In genomic region chr6:89862281-89862680, GRCh38 we compare ENCODE assay signal across 12 cellular contexts. TPM values are rescaled to one million over a fixed set of nuclear protein-coding genes. Genes with fewer than 3 reads are reported as not detected.
DNase-seq lines count a peak whose midpoint lies in the region; ATAC-seq and TF ChIP-seq lines count a peak whose summit lies in the region.
"Had no signal": no experiment of that assay in that cellular context is flagged by ENCODE, and none has a peak within 500 bp of the region (broad histone marks: within the 10 kb centered on the region; RNA-seq: fewer than 3 reads in every experiment).

No MANE protein-coding gene starts in this region.

- H3K27me3 ChIP-seq in tibial artery = no peaks in the 10 kb centered on the region

- ATAC-seq in GM18502 (IDR thresholded peaks at IDR 0.05; ENCODE audit: poor library complexity, unreplicated experiment) (peak; percentile 74), GM19397 (IDR thresholded peaks at IDR 0.05; ENCODE audit: unreplicated experiment) (peak; percentile 53), HG02870 (IDR thresholded peaks at IDR 0.05; ENCODE audit: unreplicated experiment) (peak; percentile 54)
- ATAC-seq: T-cell had no signal

- H3K4me1 Mint-ChIP-seq in IgD-negative memory B cell (peaks cover 16 to 21% (median 19%) of the 10 kb centered on the region in 3 donors), MCF 10A (ENCODE audit: insufficient read depth, unreplicated experiment) (no peaks in the 10 kb centered on the region)
- H3K4me1 Mint-ChIP-seq: brain had no signal

- DNase-seq in HCEC 1CT = no peak
- no peak for DNase-seq in tibial artery
- no peak for DNase-seq in MCF 10A (ENCODE audit: unreplicated experiment)
- no peak for DNase-seq in ecto neural progenitor cell (ENCODE audit: low spot score)
- DNase-seq: CD4-positive, alpha-beta memory T cell; T-cell had no signal

- H3K9me3 ChIP-seq in tibial artery = no peaks in the 10 kb centered on the region

- H3K9me3 Mint-ChIP-seq in IgD-negative memory B cell (no peaks in the 10 kb centered on the region), MCF 10A (ENCODE audit: unreplicated experiment) (no peaks in the 10 kb centered on the region)
- H3K9me3 Mint-ChIP-seq: CD4-positive, alpha-beta memory T cell had no signal

- POLR2A ChIA-PET in MCF 10A (lab: Yijun Ruan, JAX) = interaction anchor here (0.6 to 0.7 kb wide), 2 partner anchors 31 to 576 kb away, joined by 3 read pairs; no protein-coding TSS in a partner anchor

- H3K4me3 ChIP-seq in tibial artery = no peak overlapping the region

- H3K4me3 Mint-ChIP-seq in IgD-negative memory B cell (peak overlapping the region in 1 of 4 donors; percentile 50), MCF 10A (ENCODE audit: unreplicated experiment) (no peak overlapping the region)
- H3K4me3 Mint-ChIP-seq: brain; CD4-positive, alpha-beta memory T cell; T-cell had no signal

- CTCF ChIA-PET in MCF 10A (lab: Yijun Ruan, JAX) = interaction anchor here (0.8 kb wide), 1 partner anchor 21 kb away, joined by 3 read pairs; no protein-coding TSS in a partner anchor

- no TSS peak for BruUV-seq in MCF 10A (replicated peaks; lab: Mats Ljungman, UMichigan)

- H3K36me3 ChIP-seq in tibial artery = peaks cover 91 to 93% (median 93%) of the 10 kb centered on the region in 3 donors

- no peaks in the 10 kb centered on the region for H3K4me1 ChIP-seq in tibial artery

- H3K27ac ChIP-seq in tibial artery = no peak overlapping the region

- TF ChIP-seq CTCF in tibial artery (IDR thresholded peaks at IDR 0.05) (no peak), MCF 10A (IDR thresholded peaks at IDR 0.05; ENCODE audit: unreplicated experiment) (no peak)

- H3K36me3 Mint-ChIP-seq in IgD-negative memory B cell (peaks cover 14% of the 10 kb centered on the region), MCF 10A (ENCODE audit: insufficient read depth, unreplicated experiment) (peaks cover 86% of the 10 kb centered on the region)

- peak overlapping the region in 2 of 3 donors; percentile 2 to 18 for H3K27ac Mint-ChIP-seq in IgD-negative memory B cell
- no peak overlapping the region for H3K27ac Mint-ChIP-seq in MCF 10A (ENCODE audit: low read depth, unreplicated experiment)
- H3K27ac Mint-ChIP-seq: brain had no signal

- intact Hi-C loops in tibial artery (cut with DNase I; ENCODE audit: low total_unique reads) = no loop called here
- intact Hi-C loops in MCF 10A (cut with micrococcal nuclease) = no loop called here

- H3K27me3 Mint-ChIP-seq in IgD-negative memory B cell (no peaks in the 10 kb centered on the region), MCF 10A (ENCODE audit: insufficient read depth, unreplicated experiment) (no peaks in the 10 kb centered on the region)
- H3K27me3 Mint-ChIP-seq: brain; CD4-positive, alpha-beta memory T cell; T-cell had no signal

RNA-seq across cellular contexts. Expression of gene GJA10, which starts 32.0 kb away (rescaled TPM):
- not detected for polyA plus RNA-seq in IgD-negative memory B cell
- total RNA-seq in MCF 10A (2022) = not detected in 2 replicates
- total RNA-seq: CD4-positive, alpha-beta memory T cell; epithelial cell of proximal tubule; T-cell had no signal
- polyA plus RNA-seq: CD4-positive, alpha-beta memory T cell had no signal

RNA-seq across cellular contexts. Expression of gene CASP8AP2, which starts 32.6 kb away (rescaled TPM):
- polyA plus RNA-seq in IgD-negative memory B cell = 53.2 TPM
- total RNA-seq in MCF 10A (2022) = 11.3 and 11.5 TPM in 2 replicates

RNA-seq across cellular contexts. Expression of gene MDN1, which starts 42.7 kb away (rescaled TPM):
- 7.9 TPM for polyA plus RNA-seq in IgD-negative memory B cell
- 31.1 and 39.2 TPM in 2 replicates for total RNA-seq in MCF 10A (2022)
